In the genomic region with DNA sequence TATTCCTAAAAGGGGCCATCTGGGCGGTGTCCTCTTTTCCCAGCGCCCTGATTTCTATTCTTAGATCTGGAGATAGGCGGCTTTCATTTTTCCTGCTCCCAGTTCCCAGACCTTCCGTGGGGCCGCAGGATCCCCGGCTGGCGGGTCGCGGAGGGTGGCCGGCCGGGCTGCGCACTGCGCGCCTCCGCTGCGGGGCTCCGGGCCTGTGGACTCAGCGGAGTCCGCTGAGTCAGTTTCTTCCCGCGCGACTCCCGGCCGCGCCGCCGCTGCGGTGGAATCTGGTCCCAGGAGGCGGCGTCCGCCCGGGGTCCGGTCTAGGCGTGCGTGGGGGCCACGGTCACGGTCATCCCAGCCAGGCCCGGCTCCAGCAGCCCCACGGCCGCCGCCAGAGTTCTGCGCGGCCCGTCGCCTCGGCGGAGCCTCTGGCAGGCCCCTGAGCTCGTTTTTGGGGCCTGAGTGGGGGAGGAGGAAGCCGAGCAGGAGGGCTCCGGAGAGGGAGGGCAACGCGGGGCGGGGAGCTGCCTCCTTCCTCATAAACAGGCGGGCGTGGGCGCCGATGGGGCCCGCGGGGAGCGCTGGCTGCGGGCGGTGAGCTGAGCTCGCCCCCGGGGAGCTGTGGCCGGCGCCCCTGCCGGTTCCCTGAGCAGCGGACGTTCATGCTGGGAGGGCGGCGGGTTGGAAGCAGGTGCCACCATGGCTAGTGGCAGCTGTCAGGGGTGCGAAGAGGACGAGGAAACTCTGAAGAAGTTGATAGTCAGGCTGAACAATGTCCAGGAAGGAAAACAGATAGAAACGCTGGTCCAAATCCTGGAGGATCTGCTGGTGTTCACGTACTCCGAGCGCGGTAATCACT, we compare ENCODE assay signal across 8 cellular contexts. TPM values are rescaled to one million over a fixed set of nuclear protein-coding genes. Genes with fewer than 3 reads are reported as not detected.
DNase-seq lines count a peak whose midpoint lies in the region; ATAC-seq and TF ChIP-seq lines count a peak whose summit lies in the region.

TSS of gene LRRK2 (plus strand) at position 559 of the 853 bp plus-strand sequence. CDS start at position 694, 135 bp downstream.

- no TSS peak for BruUV-seq in PC-3 (replicated peaks; lab: Mats Ljungman, UMichigan)

- DNase-seq in PC-3, result no peak
- DNase-seq in activated naive CD4-positive, alpha-beta T cell treated with anti-CD3 and anti-CD28 coated beads for 36 hours, result peak; percentile 20
- DNase-seq in globus pallidus (ENCODE audit: low spot score), result peak; percentile 53
- DNase-seq in nucleus accumbens (lab: John Stamatoyannopoulos, UW), result peak in 51 of 56 donors; percentile 13 to 78 (median 54)

- H3K36me3 ChIP-seq in ACC112 (ENCODE audit: insufficient read depth, low read length), result no peaks in the 10 kb centered on the region
- H3K36me3 ChIP-seq in PC-3 (ENCODE audit: low read depth, low read length), result no peaks in the 10 kb centered on the region
- no peaks in the 10 kb centered on the region for H3K36me3 ChIP-seq in urinary bladder (ENCODE audit: insufficient read depth)

- no peak within 1 kb of the TSS for H3K27ac Mint-ChIP-seq in activated naive CD4-positive, alpha-beta T cell treated with anti-CD3 and anti-CD28 coated beads for 36 hours

- H3K27me3 Mint-ChIP-seq in activated naive CD4-positive, alpha-beta T cell treated with anti-CD3 and anti-CD28 coated beads for 36 hours (ENCODE audit: low read depth), result peaks cover 46% of the 10 kb centered on the region

- H2AFZ ChIP-seq in ACC112 (ENCODE audit: low read length, unreplicated experiment) (peak within 1 kb of the TSS; percentile 88), PC-3 (ENCODE audit: low read length) (peak within 1 kb of the TSS; percentile 55; the same call in 1 of the 2 replicates)

- H3K4me1 ChIP-seq in ACC112 (ENCODE audit: control insufficient read depth, insufficient read depth, low read length, unreplicated experiment) (peaks cover 19% of the 10 kb centered on the region), PC-3 (ENCODE audit: insufficient read depth, low read length) (no peaks in the 10 kb centered on the region), urinary bladder (ENCODE audit: insufficient read depth) (no peaks in the 10 kb centered on the region)

- H3K9me3 ChIP-seq in PC-3 (ENCODE audit: low read length), result no peaks in the 10 kb centered on the region

- H3K79me2 ChIP-seq in ACC112 (ENCODE audit: control insufficient read depth, insufficient read depth, low read length, unreplicated experiment), result peaks cover 20% of the 10 kb centered on the region
- no peaks in the 10 kb centered on the region for H3K79me2 ChIP-seq in PC-3 (ENCODE audit: low read length)

- no peaks in the 10 kb centered on the region for H3K36me3 Mint-ChIP-seq in activated naive CD4-positive, alpha-beta T cell treated with anti-CD3 and anti-CD28 coated beads for 36 hours (ENCODE audit: low read depth)

- intact Hi-C loops in PC-3 (cut with micrococcal nuclease), result no loop called here
- intact Hi-C loops in activated naive CD4-positive, alpha-beta T cell treated with anti-CD3 and anti-CD28 coated beads for 36 hours (cut with micrococcal nuclease), result no loop called here

- H3K27ac ChIP-seq in ACC112 (ENCODE audit: low read depth, low read length) (peak within 1 kb of the TSS; percentile 58), PC-3 (ENCODE audit: low read length) (no peak within 1 kb of the TSS), urinary bladder (ENCODE audit: low read depth) (peak within 1 kb of the TSS; percentile 98)

- H3K4me2 ChIP-seq in PC-3 (ENCODE audit: low read length), result peak within 1 kb of the TSS; percentile 65

- H3K4me3 Mint-ChIP-seq in activated naive CD4-positive, alpha-beta T cell treated with anti-CD3 and anti-CD28 coated beads for 36 hours, result no peak within 1 kb of the TSS

- ATAC-seq in HG03045 (IDR thresholded peaks at IDR 0.05; ENCODE audit: unreplicated experiment), result peak; percentile 68
- peak; percentile 65 for ATAC-seq in PC-3

- peak; percentile 42 for TF ChIP-seq POLR2A in GM18526 (IDR thresholded peaks at IDR 0.05; ENCODE audit: extremely low read depth, insufficient read length)

- WGBS in urinary bladder, result under 1% methylated on average over 78 of the region's 78 CpGs

- H3K4me3 ChIP-seq in ACC112 (ENCODE audit: low read depth, low read length) (peak within 1 kb of the TSS; percentile 94), PC-3 (ENCODE audit: low read length) (peak within 1 kb of the TSS; percentile 58), urinary bladder (ENCODE audit: low read depth, low read length) (peak within 1 kb of the TSS; percentile 84)

- H3K27me3 ChIP-seq in ACC112 (ENCODE audit: insufficient read depth, low read length), result no peaks in the 10 kb centered on the region
- peaks cover 13% of the 10 kb centered on the region for H3K27me3 ChIP-seq in PC-3 (ENCODE audit: low read length)

- CTCF ChIA-PET in PC-3 (lab: Charles Lee), result no interaction called here
- CTCF ChIA-PET in activated naive CD4-positive, alpha-beta T cell treated with anti-CD3 and anti-CD28 coated beads for 36 hours (lab: Charles Lee), result interaction anchor here (0.5 kb wide), 1 partner anchor 464 kb away, joined by 9 read pairs; no protein-coding TSS in a partner anchor

- peak within 1 kb of the TSS; percentile 15; the same call in 1 of the 2 replicates for H3K9ac ChIP-seq in PC-3 (ENCODE audit: low read length)

- peaks cover 11% of the 10 kb centered on the region for H3K4me1 Mint-ChIP-seq in activated naive CD4-positive, alpha-beta T cell treated with anti-CD3 and anti-CD28 coated beads for 36 hours (ENCODE audit: low read depth)

- TF ChIP-seq CTCF in PC-3 (conservative IDR thresholded peaks at IDR 0.05; ENCODE audit: low read depth, low read length), result no peak

- POLR2A ChIA-PET in PC-3 (lab: Charles Lee; ENCODE audit: unreplicated experiment), result no interaction called here

- no peaks in the 10 kb centered on the region for H4K20me1 ChIP-seq in PC-3 (ENCODE audit: low read length)

- H3K9me3 Mint-ChIP-seq in activated naive CD4-positive, alpha-beta T cell treated with anti-CD3 and anti-CD28 coated beads for 36 hours, result no peaks in the 10 kb centered on the region

- no peaks in the 10 kb centered on the region for H3K9me2 ChIP-seq in PC-3 (replicated peaks; ENCODE audit: low read length)

- H3F3A ChIP-seq in PC-3 (ENCODE audit: low read length, unreplicated experiment), result no peaks in the 10 kb centered on the region

RNA-seq across cellular contexts. Expression of gene LRRK2, which starts in this region (rescaled TPM):
- total RNA-seq in PC-3 (2014; rRNA removed), result 0.33 TPM in 1 of 2 replicates, not detected in the other
- not detected for total RNA-seq in activated naive CD4-positive, alpha-beta T cell treated with anti-CD3 and anti-CD28 coated beads for 36 hours
- 44.1 TPM for total RNA-seq in urinary bladder
- polyA plus RNA-seq in urinary bladder, result 9.7 TPM

Comparison
In these comparisons a context has a peak if more than half of its experiments do, and no peak if none do; other contexts are left out.
1. RNA of gene LRRK2 (total RNA-seq): 44.1 TPM in urinary bladder (single experiment); 0.33 TPM in PC-3 and not detected in activated naive CD4-positive, alpha-beta T cell treated with anti-CD3 and anti-CD28 coated beads for 36 hours; every median in the first group is over 10 times any median in the second.
2. Peak in ATAC-seq, H3K4me3 ChIP-seq, H3K9ac ChIP-seq and H3K4me2 ChIP-seq in PC-3; RNA of the gene not detected or under 1 TPM.
3. Peak in DNase-seq in activated naive CD4-positive, alpha-beta T cell treated with anti-CD3 and anti-CD28 coated beads for 36 hours; RNA of the gene not detected or under 1 TPM.
4. Peak in every context shown above with its lines, with median percentiles within 50 percentile points of each other: H3K4me3 ChIP-seq.